14 cellular contexts compared by ENCODE assay signal in genomic region chr3:128550471-128551126, GRCh38. TPM values are rescaled to one million over a fixed set of nuclear protein-coding genes. Genes with fewer than 3 reads are reported as not detected.
"Had no signal": no experiment of that assay in that cellular context is flagged by ENCODE, and none has a peak within 500 bp of the region (broad histone marks: within the 10 kb centered on the region; RNA-seq: fewer than 3 reads in every experiment).

No MANE protein-coding gene starts in this region.

- H3K36me3 Mint-ChIP-seq: activated naive CD4-positive, alpha-beta T cell treated with anti-CD3 and anti-CD28 coated beads, Interleukin-2, amount 10 ng/mL, durations not matched to agents 7 days and 5 days had no signal

- H3K27ac Mint-ChIP-seq: activated B cell treated with CpG ODN at 0.5 μM for 24 hours; activated CD4-positive, alpha-beta T cell treated with anti-CD3 and anti-CD28 coated beads, Interleukin-2, amount 10 ng/mL, durations not matched to agents 24 days and 14 days; activated naive CD4-positive, alpha-beta T cell treated with anti-CD3 and anti-CD28 coated beads, Interleukin-2, amount 10 ng/mL, durations not matched to agents 7 days and 5 days; activated T-helper 17 cell treated with anti-CD3 and anti-CD28 coated beads, Interleukin-2, amount 50 U/mL, for 72 hours; T-helper 2 cell treated with Interferon-gamma antibody and Interleukin-4, amounts not matched to agents 5 μg/mL and 100 μg/mL, for 36 hours had no signal

- H3K27ac ChIP-seq: dorsolateral prefrontal cortex, sigmoid colon, transverse colon had no signal

- H3K4me3 ChIP-seq: dorsolateral prefrontal cortex, sigmoid colon, transverse colon had no signal

- FAIRE-seq: astrocyte, bronchial epithelial cell, keratinocyte had no signal

- H3K9me3 Mint-ChIP-seq: activated B cell treated with CpG ODN at 0.5 μM for 24 hours; activated CD4-positive, alpha-beta T cell treated with anti-CD3 and anti-CD28 coated beads, Interleukin-2, amount 10 ng/mL, durations not matched to agents 24 days and 14 days; activated naive CD4-positive, alpha-beta T cell treated with anti-CD3 and anti-CD28 coated beads, Interleukin-2, amount 10 ng/mL, durations not matched to agents 7 days and 5 days; activated T-helper 17 cell treated with anti-CD3 and anti-CD28 coated beads, Interleukin-2, amount 50 U/mL, for 72 hours; T-helper 2 cell treated with Interferon-gamma antibody and Interleukin-4, amounts not matched to agents 5 μg/mL and 100 μg/mL, for 36 hours had no signal

- H3K9me3 ChIP-seq: sigmoid colon, transverse colon had no signal

- ATAC-seq: activated T-helper 17 cell treated with anti-CD3 and anti-CD28 coated beads, Interleukin-2, amount 50 U/mL, for 72 hours had no signal

- H3K4me1 Mint-ChIP-seq: activated T-helper 17 cell treated with anti-CD3 and anti-CD28 coated beads, Interleukin-2, amount 50 U/mL, for 72 hours had no signal

- DNase-seq: activated B cell treated with CpG ODN at 0.5 μM for 24 hours; activated CD4-positive, alpha-beta T cell treated with anti-CD3 and anti-CD28 coated beads, Interleukin-2, amount 10 ng/mL, durations not matched to agents 24 days and 14 days; activated naive CD4-positive, alpha-beta T cell treated with anti-CD3 and anti-CD28 coated beads, Interleukin-2, amount 10 ng/mL, durations not matched to agents 7 days and 5 days; dorsolateral prefrontal cortex; hippocampal formation; sigmoid colon; stimulated activated CD4-positive, alpha-beta T cell treated with anti-CD3 and anti-CD28 coated beads, Interleukin-1b, Interleukin-23, amount 100 ng/mL, for 48 hours; transverse colon had no signal

- H3K36me3 ChIP-seq: sigmoid colon, transverse colon had no signal

- H3K4me3 Mint-ChIP-seq: activated B cell treated with CpG ODN at 0.5 μM for 24 hours; activated CD4-positive, alpha-beta T cell treated with anti-CD3 and anti-CD28 coated beads, Interleukin-2, amount 10 ng/mL, durations not matched to agents 24 days and 14 days; activated naive CD4-positive, alpha-beta T cell treated with anti-CD3 and anti-CD28 coated beads, Interleukin-2, amount 10 ng/mL, durations not matched to agents 7 days and 5 days; activated T-helper 17 cell treated with anti-CD3 and anti-CD28 coated beads, Interleukin-2, amount 50 U/mL, for 72 hours; T-helper 2 cell treated with Interferon-gamma antibody and Interleukin-4, amounts not matched to agents 5 μg/mL and 100 μg/mL, for 36 hours had no signal

RNA-seq across cellular contexts. Expression of gene GATA2, which starts 57.6 kb away (rescaled TPM):
- total RNA-seq: activated B cell treated with CpG ODN at 0.5 μM for 24 hours; activated CD4-positive, alpha-beta T cell treated with anti-CD3 and anti-CD28 coated beads, Interleukin-2, amount 10 ng/mL, durations not matched to agents 24 days and 14 days had no signal
- polyA plus RNA-seq: keratinocyte, neural cell had no signal
